Comparison of ENCODE assay signal across 2 cellular contexts in the genomic region with DNA sequence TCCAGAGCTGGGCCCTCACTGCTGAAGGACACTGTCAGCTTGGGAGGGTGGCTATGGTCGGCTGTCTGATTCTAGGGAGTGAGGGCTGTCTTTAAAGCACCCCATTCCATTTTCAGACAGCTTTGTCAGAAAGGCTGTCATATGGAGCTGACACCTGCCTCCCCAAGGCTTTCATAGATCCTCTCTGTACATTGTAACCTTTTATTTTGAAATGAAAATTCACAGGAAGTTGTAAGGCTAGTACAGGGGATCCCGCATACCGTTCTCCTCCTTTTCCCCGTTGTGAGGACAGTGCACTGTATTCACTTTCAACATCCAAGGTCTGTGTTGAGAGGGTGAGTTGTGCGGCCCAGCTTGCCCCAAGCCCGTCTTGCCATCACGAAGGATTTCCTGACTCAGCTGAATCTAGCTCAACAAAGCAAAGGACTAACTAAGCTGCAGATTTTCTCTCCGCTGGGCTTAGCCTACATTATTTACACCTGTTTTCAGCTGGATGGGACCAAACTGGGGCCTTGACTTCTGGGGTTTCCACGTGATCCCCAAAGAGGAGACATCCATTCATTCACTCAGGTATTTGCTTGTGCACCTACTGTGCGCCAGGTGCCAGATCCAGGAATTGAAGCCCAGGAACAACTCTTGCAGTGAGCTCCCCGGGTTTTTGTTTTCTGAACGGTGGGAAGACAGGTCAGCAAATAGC.
TF ChIP-seq lines count a peak whose summit lies in the region.

No MANE protein-coding gene starts in this region.

TF ChIP-seq in IMR-90, 13 proteins besides CTCF, POLR2A, EP300 and RAD21:
- TF ChIP-seq RCOR1 (IDR thresholded peaks at IDR 0.05; ENCODE audit: insufficient replicate concordance, low read length) (no peak), RFX5 (IDR thresholded peaks at IDR 0.05; ENCODE audit: low read depth, low read length) (no peak), MAFK (IDR thresholded peaks at IDR 0.05; ENCODE audit: low read depth, low read length) (peak; percentile 59), SMC3 (IDR thresholded peaks at IDR 0.05; ENCODE audit: low read depth, low read length) (no peak), MAZ (IDR thresholded peaks at IDR 0.05; ENCODE audit: borderline replicate concordance, low read depth, low read length) (no peak)
- TF ChIP-seq, protein P1, sequence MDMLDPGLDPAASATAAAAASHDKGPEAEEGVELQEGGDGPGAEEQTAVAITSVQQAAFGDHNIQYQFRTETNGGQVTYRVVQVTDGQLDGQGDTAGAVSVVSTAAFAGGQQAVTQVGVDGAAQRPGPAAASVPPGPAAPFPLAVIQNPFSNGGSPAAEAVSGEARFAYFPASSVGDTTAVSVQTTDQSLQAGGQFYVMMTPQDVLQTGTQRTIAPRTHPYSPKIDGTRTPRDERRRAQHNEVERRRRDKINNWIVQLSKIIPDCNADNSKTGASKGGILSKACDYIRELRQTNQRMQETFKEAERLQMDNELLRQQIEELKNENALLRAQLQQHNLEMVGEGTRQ (IDR thresholded peaks at IDR 0.05; ENCODE audit: low read depth, low read length): no peak
- TF ChIP-seq, protein P2, sequence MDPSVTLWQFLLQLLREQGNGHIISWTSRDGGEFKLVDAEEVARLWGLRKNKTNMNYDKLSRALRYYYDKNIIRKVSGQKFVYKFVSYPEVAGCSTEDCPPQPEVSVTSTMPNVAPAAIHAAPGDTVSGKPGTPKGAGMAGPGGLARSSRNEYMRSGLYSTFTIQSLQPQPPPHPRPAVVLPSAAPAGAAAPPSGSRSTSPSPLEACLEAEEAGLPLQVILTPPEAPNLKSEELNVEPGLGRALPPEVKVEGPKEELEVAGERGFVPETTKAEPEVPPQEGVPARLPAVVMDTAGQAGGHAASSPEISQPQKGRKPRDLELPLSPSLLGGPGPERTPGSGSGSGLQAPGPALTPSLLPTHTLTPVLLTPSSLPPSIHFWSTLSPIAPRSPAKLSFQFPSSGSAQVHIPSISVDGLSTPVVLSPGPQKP (IDR thresholded peaks at IDR 0.05; ENCODE audit: borderline replicate concordance, low read depth, low read length): no peak

TF ChIP-seq in K562, 482 proteins besides CTCF, POLR2A, EP300 and RAD21:
- TF ChIP-seq STAG1 (CRISPR knock-in tag; IDR thresholded peaks at IDR 0.05; ENCODE audit: borderline replicate concordance) (no peak), ZNF232 (CRISPR knock-in tag; IDR thresholded peaks at IDR 0.05) (no peak), SRSF7 (optimal IDR thresholded peaks at IDR 0.05; ENCODE audit: low read depth, low read length) (no peak), KDM5B (IDR thresholded peaks at IDR 0.05; ENCODE audit: insufficient replicate concordance, low read depth, low read length) (no peak), ZNF133 (CRISPR knock-in tag; IDR thresholded peaks at IDR 0.05) (no peak), PML (IDR thresholded peaks at IDR 0.05; ENCODE audit: low read length) (no peak), ZNF316 (IDR thresholded peaks at IDR 0.05) (peak; percentile 88), CSDE1 (IDR thresholded peaks at IDR 0.05) (no peak), TAF7 (tag; IDR thresholded peaks at IDR 0.05) (no peak), MYNN (IDR thresholded peaks at IDR 0.05) (peak; percentile 56), MYNN (CRISPR knock-in tag; IDR thresholded peaks at IDR 0.05) (no peak), CXXC5 (CRISPR knock-in tag; IDR thresholded peaks at IDR 0.05) (no peak), POLR2AphosphoS5 (IDR thresholded peaks at IDR 0.05; ENCODE audit: control insufficient read depth, insufficient read depth, low read depth, low read length) (peak; percentile 18; the same call in 1 of the 2 replicates), MAFK (IDR thresholded peaks at IDR 0.05; ENCODE audit: low read length) (peak; percentile 58; the same call in 1 of the 2 replicates), POLR2AphosphoS2 (IDR thresholded peaks at IDR 0.05; ENCODE audit: low read length) (peak; percentile 17; the same call in 1 of the 2 replicates), ZBTB7A (IDR thresholded peaks at IDR 0.05; ENCODE audit: borderline replicate concordance, control insufficient read depth, low read depth, low read length) (no peak), RBM39 (optimal IDR thresholded peaks at IDR 0.05; ENCODE audit: low read depth, low read length) (no peak), HNRNPLL (IDR thresholded peaks at IDR 0.05; ENCODE audit: low read depth, low read length, poor library complexity, severe bottlenecking) (peak; percentile 19), HSF4 (CRISPR knock-in tag; IDR thresholded peaks at IDR 0.05; ENCODE audit: borderline replicate concordance) (no peak), CBX5 (IDR thresholded peaks at IDR 0.05; ENCODE audit: borderline replicate concordance, low read depth) (no peak), MAFG (tag; conservative IDR thresholded peaks at IDR 0.05) (peak; percentile 79), ZNF780A (CRISPR knock-in tag; IDR thresholded peaks at IDR 0.05) (no peak), CCAR2 (IDR thresholded peaks at IDR 0.05; ENCODE audit: low read depth, low read length) (no peak), MAFF (IDR thresholded peaks at IDR 0.05; ENCODE audit: low read length) (peak; percentile 61), MYC (IDR thresholded peaks at IDR 0.05; ENCODE audit: low read depth, low read length) (no peak), MYC (CRISPR knock-in tag; IDR thresholded peaks at IDR 0.05; ENCODE audit: borderline replicate concordance, low read depth) (no peak), ZNF41 (CRISPR knock-in tag; conservative IDR thresholded peaks at IDR 0.05) (no peak), C11orf30 (IDR thresholded peaks at IDR 0.05; ENCODE audit: low read depth) (peak; percentile 84), ZNF124 (CRISPR knock-in tag; IDR thresholded peaks at IDR 0.05) (no peak), KHSRP (IDR thresholded peaks at IDR 0.05) (no peak), ZKSCAN1 (IDR thresholded peaks at IDR 0.05; ENCODE audit: low read depth, low read length) (peak; percentile 97)
- TF ChIP-seq, protein P3, sequence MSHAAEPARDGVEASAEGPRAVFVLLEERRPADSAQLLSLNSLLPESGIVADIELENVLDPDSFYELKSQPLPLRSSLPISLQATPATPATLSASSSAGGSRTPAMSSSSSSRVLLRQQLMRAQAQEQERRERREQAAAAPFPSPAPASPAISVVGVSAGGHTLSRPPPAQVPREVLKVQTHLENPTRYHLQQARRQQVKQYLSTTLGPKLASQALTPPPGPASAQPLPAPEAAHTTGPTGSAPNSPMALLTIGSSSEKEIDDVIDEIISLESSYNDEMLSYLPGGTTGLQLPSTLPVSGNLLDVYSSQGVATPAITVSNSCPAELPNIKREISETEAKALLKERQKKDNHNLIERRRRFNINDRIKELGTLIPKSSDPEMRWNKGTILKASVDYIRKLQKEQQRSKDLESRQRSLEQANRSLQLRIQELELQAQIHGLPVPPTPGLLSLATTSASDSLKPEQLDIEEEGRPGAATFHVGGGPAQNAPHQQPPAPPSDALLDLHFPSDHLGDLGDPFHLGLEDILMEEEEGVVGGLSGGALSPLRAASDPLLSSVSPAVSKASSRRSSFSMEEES (CRISPR knock-in tag; IDR thresholded peaks at IDR 0.05): no peak
- TF ChIP-seq, protein P4, sequence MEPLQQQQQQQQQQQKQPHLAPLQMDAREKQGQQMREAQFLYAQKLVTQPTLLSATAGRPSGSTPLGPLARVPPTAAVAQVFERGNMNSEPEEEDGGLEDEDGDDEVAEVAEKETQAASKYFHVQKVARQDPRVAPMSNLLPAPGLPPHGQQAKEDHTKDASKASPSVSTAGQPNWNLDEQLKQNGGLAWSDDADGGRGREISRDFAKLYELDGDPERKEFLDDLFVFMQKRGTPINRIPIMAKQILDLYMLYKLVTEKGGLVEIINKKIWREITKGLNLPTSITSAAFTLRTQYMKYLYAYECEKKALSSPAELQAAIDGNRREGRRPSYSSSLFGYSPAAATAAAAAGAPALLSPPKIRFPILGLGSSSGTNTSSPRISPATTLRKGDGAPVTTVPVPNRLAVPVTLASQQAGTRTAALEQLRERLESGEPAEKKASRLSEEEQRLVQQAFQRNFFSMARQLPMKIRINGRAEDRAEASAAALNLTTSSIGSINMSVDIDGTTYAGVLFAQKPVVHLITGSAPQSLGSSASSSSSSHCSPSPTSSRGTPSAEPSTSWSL (CRISPR knock-in tag; IDR thresholded peaks at IDR 0.05; ENCODE audit: borderline replicate concordance): no peak
- TF ChIP-seq, protein P5, sequence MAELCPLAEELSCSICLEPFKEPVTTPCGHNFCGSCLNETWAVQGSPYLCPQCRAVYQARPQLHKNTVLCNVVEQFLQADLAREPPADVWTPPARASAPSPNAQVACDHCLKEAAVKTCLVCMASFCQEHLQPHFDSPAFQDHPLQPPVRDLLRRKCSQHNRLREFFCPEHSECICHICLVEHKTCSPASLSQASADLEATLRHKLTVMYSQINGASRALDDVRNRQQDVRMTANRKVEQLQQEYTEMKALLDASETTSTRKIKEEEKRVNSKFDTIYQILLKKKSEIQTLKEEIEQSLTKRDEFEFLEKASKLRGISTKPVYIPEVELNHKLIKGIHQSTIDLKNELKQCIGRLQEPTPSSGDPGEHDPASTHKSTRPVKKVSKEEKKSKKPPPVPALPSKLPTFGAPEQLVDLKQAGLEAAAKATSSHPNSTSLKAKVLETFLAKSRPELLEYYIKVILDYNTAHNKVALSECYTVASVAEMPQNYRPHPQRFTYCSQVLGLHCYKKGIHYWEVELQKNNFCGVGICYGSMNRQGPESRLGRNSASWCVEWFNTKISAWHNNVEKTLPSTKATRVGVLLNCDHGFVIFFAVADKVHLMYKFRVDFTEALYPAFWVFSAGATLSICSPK (IDR thresholded peaks at IDR 0.05; ENCODE audit: borderline replicate concordance): no peak
